9 cellular contexts compared by ENCODE assay signal in genomic region chr6:113805167-113805835, GRCh38. TPM values are rescaled to one million over a fixed set of nuclear protein-coding genes. Genes with fewer than 3 reads are reported as not detected.
DNase-seq lines count a peak whose midpoint lies in the region; ATAC-seq and TF ChIP-seq lines count a peak whose summit lies in the region.
"Had no signal": no experiment of that assay in that cellular context is flagged by ENCODE, and none has a peak within 500 bp of the region (broad histone marks: within the 10 kb centered on the region; RNA-seq: fewer than 3 reads in every experiment).

No MANE protein-coding gene starts in this region.

- intact Hi-C loops in heart right ventricle (cut with DNase I) (no loop called here), cardiac septum (cut with DNase I) (no loop called here)

- peak in 1 of 8 donors; percentile 55 for ATAC-seq in heart right ventricle
- peak; percentile 85 for ATAC-seq in HG03175 (IDR thresholded peaks at IDR 0.05; ENCODE audit: unreplicated experiment)

- no peak overlapping the region for H3K4me3 ChIP-seq in heart right ventricle

- 79 to 81% methylated on average over 7 of the region's 7 CpGs for WGBS in heart right ventricle, 2 donors

- peaks cover 0 to 51% (median 0%) of the 10 kb centered on the region in 9 donors for H3K4me1 ChIP-seq in heart right ventricle

- H3K27ac ChIP-seq in heart right ventricle, result peak overlapping the region in 9 of 10 donors; percentile 23 to 83 (median 44)
- H3K27ac ChIP-seq in caudate nucleus (ENCODE audit: low read depth, low read length), result peak overlapping the region; percentile 73

- H3K36me3 ChIP-seq in heart right ventricle, result no peaks in the 10 kb centered on the region

- DNase-seq in heart right ventricle, result no peak
- no peak for DNase-seq in cardiac septum (ENCODE audit: low spot score)
- no peak for DNase-seq in caudate nucleus (lab: John Stamatoyannopoulos, UW)
- no peak for DNase-seq in UCSD-AML1 (lab: John Stamatoyannopoulos, UW; ENCODE audit: unreplicated experiment)
- no peak for DNase-seq in NCI-H2107 treated with DMSO at 0.1 percent for 48 hours (lab: John Stamatoyannopoulos, UW; ENCODE audit: unreplicated experiment)
- DNase-seq in stimulated activated CD4-positive, alpha-beta T cell treated with anti-CD3 and anti-CD28 coated beads, Interleukin-4, amount 100 ng/mL, for 24 hours, result no peak
- no peak for DNase-seq in iPS-NIHi11 (ENCODE audit: low spot score)
- DNase-seq: activated naive CD4-positive, alpha-beta T cell treated with anti-CD3 and anti-CD28 coated beads, Interleukin-2, amount 50 U/mL, for 16 hours had no signal

- H3K27me3 ChIP-seq in heart right ventricle, result no peaks in the 10 kb centered on the region

- no peak for TF ChIP-seq CTCF in heart right ventricle (IDR thresholded peaks at IDR 0.05)

- H3K9me3 ChIP-seq in heart right ventricle, result peaks cover 0 to 6% (median 0%) of the 10 kb centered on the region in 11 donors

RNA-seq across cellular contexts. Expression of gene MARCKS, which starts 51.8 kb away (rescaled TPM):
- total RNA-seq in heart right ventricle (10 to 100 TPM; 12.9 to 65.2 (median 16.1) TPM), cardiac septum (19.3 TPM)
- polyA plus RNA-seq in heart right ventricle, result 10 to 100 TPM in 1 of 2 donors, 1 to 10 TPM in 1; 6.7 to 12.3 TPM
